17 cellular contexts compared by ENCODE assay signal in genomic region chr4:67151376-67152343, GRCh38.
DNase-seq lines count a peak whose midpoint lies in the region; ATAC-seq and TF ChIP-seq lines count a peak whose summit lies in the region.
"Had no signal": no experiment of that assay in that cellular context is flagged by ENCODE, and none has a peak within 500 bp of the region (broad histone marks: within the 10 kb centered on the region; RNA-seq: fewer than 3 reads in every experiment).

No MANE protein-coding gene starts in this region.

- no peak for TF ChIP-seq EP300 in ovary (IDR thresholded peaks at IDR 0.05)

- no peak overlapping the region for H3K9ac ChIP-seq in iPS-15b (ENCODE audit: low read depth, low read length)

- no peaks in the 10 kb centered on the region for H3K9me3 ChIP-seq in iPS-15b (ENCODE audit: control insufficient read depth, insufficient read depth, low read length)
- no peaks in the 10 kb centered on the region for H3K9me3 ChIP-seq in ovary
- no peaks in the 10 kb centered on the region for H3K9me3 ChIP-seq in HAP-1

- TF ChIP-seq CTCF in NB4 (IDR thresholded peaks at IDR 0.05; ENCODE audit: low read depth, low read length) (no peak), VCaP (conservative IDR thresholded peaks at IDR 0.05) (no peak), ovary (IDR thresholded peaks at IDR 0.05) (no peak)

- no peak for ATAC-seq in HG03520 (IDR thresholded peaks at IDR 0.05; ENCODE audit: unreplicated experiment)

- WGBS in ovary, 3 donors, result 31 to 55% (median 36%) methylated on average over 22 to 45 of the region's 45 CpGs

- H3K27me3 ChIP-seq in iPS-15b (ENCODE audit: control insufficient read depth, insufficient read depth, low read length), result no peaks in the 10 kb centered on the region
- no peaks in the 10 kb centered on the region for H3K27me3 ChIP-seq in ovary
- H3K27me3 ChIP-seq in HAP-1 (ENCODE audit: low read depth), result no peaks in the 10 kb centered on the region

- TF ChIP-seq POLR2A in NB4 (IDR thresholded peaks at IDR 0.05; ENCODE audit: extremely low read depth, insufficient read length), result no peak
- no peak for TF ChIP-seq POLR2A in ovary (IDR thresholded peaks at IDR 0.05)

- no peak overlapping the region for H3K4me3 ChIP-seq in NB4 (ENCODE audit: low read depth, low read length)
- peak overlapping the region; percentile 8 for H3K4me3 ChIP-seq in iPS-15b (ENCODE audit: low read depth, low read length)
- no peak overlapping the region for H3K4me3 ChIP-seq in ovary
- no peak overlapping the region for H3K4me3 ChIP-seq in HAP-1
- H3K4me3 ChIP-seq: SK-N-MC had no signal

- in situ Hi-C loops in HAP-1 (cut with MboI; ENCODE audit: low sequenced_read_pairs), result no loop called here

- H3K36me3 ChIP-seq in iPS-15b (ENCODE audit: control insufficient read depth, insufficient read depth, low read length) (no peaks in the 10 kb centered on the region), ovary (no peaks in the 10 kb centered on the region), HAP-1 (replicated peaks) (no peaks in the 10 kb centered on the region)

- intact Hi-C loops in ovary (cut with DNase I), result no loop called here

- DNase-seq in NB4 (ENCODE audit: low read depth) (peak; percentile 6), ovary (peak in 3 of 5 donors; percentile 20 to 55 (median 31)), HAP-1 (ENCODE audit: low spot score in 2 of 2) (no peak)
- DNase-seq in stimulated activated CD4-positive, alpha-beta T cell treated with anti-CD3 and anti-CD28 coated beads, Interleukin-15, amount 100 ng/mL, for 24 hours, result no peak
- DNase-seq: ACHN; AML-193; COR-L47; EL; H9; NCI-H1417 treated with DMSO at 0.1 percent for 48 hours; NCI-H2029; NCI-H2171; NK-92 treated with Interleukin-12 subunit alpha and Interleukin-12 subunit beta, amount 100 ng/mL, for 24 hours had no signal

- H3K4me1 ChIP-seq in iPS-15b (ENCODE audit: control insufficient read depth, insufficient read depth, low read length) (no peaks in the 10 kb centered on the region), ovary (ENCODE audit: insufficient read depth) (no peaks in the 10 kb centered on the region), HAP-1 (peaks cover 14% of the 10 kb centered on the region)

- H3K27ac ChIP-seq in VCaP (peak overlapping the region; percentile 89), ovary (no peak overlapping the region)
- H3K27ac ChIP-seq: SK-N-MC had no signal

Comparison
In these comparisons a context has a peak if more than half of its experiments do, and no peak if none do; other contexts are left out.
1. DNase-seq: peak in NB4 (single experiment) and ovary (3 of 5); none in HAP-1 (0 of 2) and stimulated activated CD4-positive, alpha-beta T cell treated with anti-CD3 and anti-CD28 coated beads, Interleukin-15, amount 100 ng/mL, for 24 hours (single experiment).